In genomic region chr1:201021333-201022177, GRCh38 we compare ENCODE assay signal across 10 cellular contexts. TPM values are rescaled to one million over a fixed set of nuclear protein-coding genes. Genes with fewer than 3 reads are reported as not detected.
A peak's percentile ranks its signal among the peaks of the same experiment; 100 is the strongest.
DNase-seq lines count a peak whose midpoint lies in the region; TF ChIP-seq lines count a peak whose summit lies in the region.
"Had no signal": no experiment of that assay in that cellular context is flagged by ENCODE, and none has a peak within 500 bp of the region (broad histone marks: within the 10 kb centered on the region; RNA-seq: fewer than 3 reads in every experiment).

No MANE protein-coding gene starts in this region.

- H3K9ac ChIP-seq in mesendoderm (ENCODE audit: low read length): no peak overlapping the region

- intact Hi-C loops in vagina (cut with DNase I): no loop called here

- no peak overlapping the region for H2BK120ac ChIP-seq in mesendoderm (ENCODE audit: low read depth, low read length)

- no peak overlapping the region for H4K8ac ChIP-seq in mesendoderm (ENCODE audit: low read depth, low read length)

- no peak overlapping the region for H3K4me2 ChIP-seq in mesendoderm (ENCODE audit: low read length)

- H3K27me3 ChIP-seq in WERI-Rb-1 (ENCODE audit: insufficient read depth, low read depth, severe bottlenecking): no peaks in the 10 kb centered on the region
- H3K27me3 ChIP-seq in layer of hippocampus (ENCODE audit: control insufficient read depth, insufficient read depth, low read length): no peaks in the 10 kb centered on the region
- H3K27me3 ChIP-seq in vagina: no peaks in the 10 kb centered on the region
- H3K27me3 ChIP-seq in mesendoderm (ENCODE audit: insufficient read depth, low read length, poor library complexity): no peaks in the 10 kb centered on the region

- H2BK15ac ChIP-seq in mesendoderm (replicated peaks; ENCODE audit: low read depth): no peak overlapping the region

- H3K27ac ChIP-seq in WERI-Rb-1 (peak overlapping the region; percentile 98), layer of hippocampus (ENCODE audit: low read depth, low read length) (peak overlapping the region; percentile 59), vagina (peak overlapping the region; percentile 21), mesendoderm (ENCODE audit: low read depth, low read length) (no peak overlapping the region)

- WGBS in mesendoderm (ENCODE audit: extremely low coverage, insufficient coverage, low lambda C conversion rate): no CpG with 5 or more reads among the region's 9 CpGs

- peaks cover 30% of the 10 kb centered on the region for H3K36me3 ChIP-seq in WERI-Rb-1
- no peaks in the 10 kb centered on the region for H3K36me3 ChIP-seq in vagina
- H3K36me3 ChIP-seq in mesendoderm (ENCODE audit: control insufficient read depth, insufficient read depth, low read length): no peaks in the 10 kb centered on the region
- H3K36me3 ChIP-seq: gastroesophageal sphincter had no signal

- TF ChIP-seq POLR2A in vagina (IDR thresholded peaks at IDR 0.05): no peak

- H3K4me3 ChIP-seq in WERI-Rb-1 (ENCODE audit: low read depth, low read length): peak overlapping the region; percentile 70
- H3K4me3 ChIP-seq in vagina: peak overlapping the region in 1 of 2 donors; percentile 48
- H3K4me3 ChIP-seq in mesendoderm (ENCODE audit: low read length): no peak overlapping the region

- H2BK5ac ChIP-seq in mesendoderm (ENCODE audit: low read length): no peak overlapping the region

- no peaks in the 10 kb centered on the region for H3K79me2 ChIP-seq in mesendoderm (ENCODE audit: control insufficient read depth, insufficient read depth, low read length)

- no peak overlapping the region for H4K5ac ChIP-seq in mesendoderm (ENCODE audit: low read length)

- H3K4ac ChIP-seq in mesendoderm (ENCODE audit: low read depth, low read length): no peak overlapping the region

- H2AK5ac ChIP-seq in mesendoderm (ENCODE audit: low read length): no peak overlapping the region

- H3K23ac ChIP-seq in mesendoderm (ENCODE audit: low read length): no peak overlapping the region

- H3K56ac ChIP-seq in mesendoderm (ENCODE audit: low read length): no peak overlapping the region

- H3K9me3 ChIP-seq in WERI-Rb-1 (ENCODE audit: severe bottlenecking): no peaks in the 10 kb centered on the region
- H3K9me3 ChIP-seq in vagina: no peaks in the 10 kb centered on the region
- H3K9me3 ChIP-seq: gastroesophageal sphincter had no signal

- peaks cover 2% of the 10 kb centered on the region for H3K79me1 ChIP-seq in mesendoderm (ENCODE audit: low read length)

- no peak for TF ChIP-seq CTCF in WERI-Rb-1 (IDR thresholded peaks at IDR 0.05; ENCODE audit: low read depth, low read length)
- TF ChIP-seq CTCF in vagina (IDR thresholded peaks at IDR 0.05): no peak

- H3K18ac ChIP-seq in mesendoderm (ENCODE audit: low read length): no peak overlapping the region

- DNase-seq in stimulated activated CD4-positive, alpha-beta T cell treated with anti-CD3 and anti-CD28 coated beads, Interleukin-1b, Interleukin-23, amount 100 ng/mL, for 48 hours: peak; percentile 22
- no peak for DNase-seq in stimulated activated CD4-positive, alpha-beta T cell treated with anti-CD3 and anti-CD28 coated beads, Interleukin-4, amount 100 ng/mL, for 1 hour
- peak; percentile 83 for DNase-seq in WERI-Rb-1
- no peak for DNase-seq in vagina (ENCODE audit: extremely low spot score in 2 of 2)
- no peak for DNase-seq in NCI-H2196 (lab: John Stamatoyannopoulos, UW; ENCODE audit: unreplicated experiment)
- no peak for DNase-seq in mesendoderm
- no peak for DNase-seq in dedifferentiated amniotic fluid mesenchymal stem cell (ENCODE audit: extremely low spot score)
- DNase-seq: occipital lobe had no signal

- peaks cover 25% of the 10 kb centered on the region for H3K4me1 ChIP-seq in vagina
- H3K4me1 ChIP-seq in mesendoderm (ENCODE audit: control insufficient read depth, low read depth, low read length): peaks cover 33% of the 10 kb centered on the region

RNA-seq across cellular contexts. Expression of gene KIF21B, which starts 2.0 kb away (rescaled TPM):
- 4.7 TPM for total RNA-seq in vagina
- 4.6 TPM for polyA plus RNA-seq in mesendoderm (2013, experiment 1 of 2)
- polyA plus RNA-seq in mesendoderm (2013, experiment 2 of 2): 4.7 TPM

Comparison
In these comparisons a context has a peak if more than half of its experiments do, and no peak if none do; other contexts are left out.
1. DNase-seq: peak in stimulated activated CD4-positive, alpha-beta T cell treated with anti-CD3 and anti-CD28 coated beads, Interleukin-1b, Interleukin-23, amount 100 ng/mL, for 48 hours (single experiment) and WERI-Rb-1 (single experiment); none in stimulated activated CD4-positive, alpha-beta T cell treated with anti-CD3 and anti-CD28 coated beads, Interleukin-4, amount 100 ng/mL, for 1 hour (single experiment), vagina (0 of 2), NCI-H2196 (single experiment), mesendoderm (single experiment) and dedifferentiated amniotic fluid mesenchymal stem cell (single experiment).